Comparison of ENCODE assay signal across 18 cellular contexts in genomic region chr1:14521602-14522001, GRCh38.
DNase-seq lines count a peak whose midpoint lies in the region; ATAC-seq and TF ChIP-seq lines count a peak whose summit lies in the region.
"Had no signal": no experiment of that assay in that cellular context is flagged by ENCODE, and none has a peak within 500 bp of the region (broad histone marks: within the 10 kb centered on the region; RNA-seq: fewer than 3 reads in every experiment).

No MANE protein-coding gene starts in this region.

- TF ChIP-seq POLR2A in spleen (IDR thresholded peaks at IDR 0.05): no peak

- H3K27me3 ChIP-seq in rectal smooth muscle tissue (ENCODE audit: control insufficient read depth, insufficient read depth, low read length) (no peaks in the 10 kb centered on the region), spleen (replicated peaks in 1 of 7) (peaks cover 0 to 18% (median 0%) of the 10 kb centered on the region in 7 donors)

- ATAC-seq in HG02588 (IDR thresholded peaks at IDR 0.05; ENCODE audit: unreplicated experiment): no peak

- no peak for TF ChIP-seq CTCF in GM12865 (IDR thresholded peaks at IDR 0.05; ENCODE audit: insufficient read depth, low read depth, low read length, missing control alignments)
- no peak for TF ChIP-seq CTCF in fibroblast of mammary gland (conservative IDR thresholded peaks at IDR 0.05; ENCODE audit: control insufficient read depth, insufficient read depth, low read depth, low read length)
- TF ChIP-seq CTCF in spleen (IDR thresholded peaks at IDR 0.05 in 8 of 11, conservative IDR thresholded peaks at IDR 0.05 in 3 of 11): no peak

- no peaks in the 10 kb centered on the region for H3K36me3 ChIP-seq in rectal smooth muscle tissue (ENCODE audit: control insufficient read depth, insufficient read depth, low read length)
- H3K36me3 ChIP-seq in spleen: no peaks in the 10 kb centered on the region
- H3K36me3 ChIP-seq: prostate gland had no signal

- H3K27ac ChIP-seq in adipose tissue (ENCODE audit: low read depth, low read length): peak overlapping the region; percentile 34
- H3K27ac ChIP-seq in rectal smooth muscle tissue (ENCODE audit: low read depth, low read length): peak overlapping the region; percentile 29
- H3K27ac ChIP-seq in spleen: no peak overlapping the region
- H3K27ac ChIP-seq: prostate gland had no signal

- H3K9me3 ChIP-seq in spleen: no peaks in the 10 kb centered on the region
- H3K9me3 ChIP-seq: prostate gland had no signal

- intact Hi-C loops in spleen (cut with DNase I; ENCODE audit: low total_unique reads): no loop called here

- no peak overlapping the region for H3K9ac ChIP-seq in rectal smooth muscle tissue (ENCODE audit: low read length)

- DNase-seq in GM12865 (ENCODE audit: low read depth): peak; percentile 53
- DNase-seq in fibroblast of mammary gland (ENCODE audit: low read depth): peak; percentile 85
- no peak for DNase-seq in spleen
- no peak for DNase-seq in stimulated activated CD4-positive, alpha-beta T cell treated with anti-CD3 and anti-CD28 coated beads, Interleukin-2, amount 100 ng/mL, for 48 hours
- DNase-seq in dedifferentiated amniotic fluid mesenchymal stem cell (ENCODE audit: extremely low spot score): no peak
- DNase-seq: activated B cell treated with CpG ODN at 0.5 μM for 24 hours; activated effector memory CD4-positive, alpha-beta T cell treated with anti-CD3 and anti-CD28 coated beads, Interleukin-2, amount 50 U/mL, for 16 hours; Calu3; GF-D8; glutamatergic neuron; NCI-H748 treated with DMSO at 0.1 percent for 48 hours; RPMI8226; stimulated activated CD4-positive, alpha-beta T cell treated with anti-CD3 and anti-CD28 coated beads, Interleukin-2, amount 100 ng/mL, for 24 hours; stimulated activated CD8-positive, alpha-beta memory T cell treated with anti-CD3 and anti-CD28 coated beads, Interleukin-4, amount 100 ng/mL, for 48 hours had no signal

- 56 to 72% (median 57%) methylated on average over 6 of the region's 6 CpGs for WGBS in adipose tissue, 3 donors
- WGBS in spleen, 5 donors: 58 to 63% (median 61%) methylated on average over 6 of the region's 6 CpGs

- H3K4me3 ChIP-seq in GM12865 (ENCODE audit: low read depth, low read length) (no peak overlapping the region), fibroblast of mammary gland (ENCODE audit: control insufficient read depth, low read depth, low read length) (no peak overlapping the region), rectal smooth muscle tissue (ENCODE audit: low read length) (no peak overlapping the region), spleen (no peak overlapping the region)
- H3K4me3 ChIP-seq: prostate gland had no signal

- no peaks in the 10 kb centered on the region for H3K4me1 ChIP-seq in rectal smooth muscle tissue (ENCODE audit: control insufficient read depth, insufficient read depth, low read length)
- no peaks in the 10 kb centered on the region for H3K4me1 ChIP-seq in spleen
- H3K4me1 ChIP-seq: prostate gland had no signal

Comparison
In these comparisons a context has a peak if more than half of its experiments do, and no peak if none do; other contexts are left out.
1. DNase-seq: peak in GM12865 (single experiment) and fibroblast of mammary gland (single experiment); none in spleen (single experiment), stimulated activated CD4-positive, alpha-beta T cell treated with anti-CD3 and anti-CD28 coated beads, Interleukin-2, amount 100 ng/mL, for 48 hours (0 of 2) and dedifferentiated amniotic fluid mesenchymal stem cell (single experiment).
2. H3K27ac ChIP-seq: peak in adipose tissue (single experiment) and rectal smooth muscle tissue (single experiment); none in spleen (0 of 8).